ENCODE assay signal across 27 cellular contexts in the genomic region with DNA sequence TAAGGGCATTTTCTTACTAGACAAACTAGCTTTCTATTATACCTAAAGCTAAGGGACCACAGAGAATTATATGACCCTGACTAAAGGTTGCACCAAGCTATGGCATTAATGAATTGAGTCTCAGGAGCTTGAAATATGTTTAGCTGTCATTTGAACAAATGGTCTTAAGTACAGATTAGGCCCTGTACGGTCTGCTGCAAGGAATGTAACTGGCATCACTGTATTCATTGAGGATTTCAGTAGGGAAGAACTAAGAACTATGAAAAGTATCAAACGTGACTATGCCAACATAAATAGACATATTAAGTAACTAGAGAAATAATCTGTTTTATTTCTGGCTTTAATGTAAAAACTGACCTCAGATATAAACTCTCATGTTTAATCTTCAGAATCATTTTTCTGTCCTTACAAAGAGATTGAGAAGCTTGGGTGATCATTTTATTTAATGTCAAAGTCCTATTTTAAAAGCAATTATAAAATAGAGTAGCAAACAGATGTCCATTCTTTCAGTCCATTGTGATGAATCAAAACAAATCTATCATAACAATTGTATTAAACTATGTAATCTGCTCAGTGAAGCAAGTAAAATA.
"Had no signal": no experiment of that assay in that cellular context is flagged by ENCODE, and none has a peak within 500 bp of the region (broad histone marks: within the 10 kb centered on the region; RNA-seq: fewer than 3 reads in every experiment).

No MANE protein-coding gene starts in this region.

- DNase-seq: activated B cell treated with CpG ODN at 0.5 μM for 24 hours; activated CD4-positive, alpha-beta T cell treated with anti-CD3 and anti-CD28 coated beads, Interleukin-2, amount 10 ng/mL, durations not matched to agents 7 days and 5 days; activated CD8-positive, alpha-beta memory T cell treated with anti-CD3 and anti-CD28 coated beads, Interleukin-2, amount 50 U/mL, for 4 hours; activated CD8-positive, alpha-beta T cell treated with anti-CD3 and anti-CD28 coated beads for 36 hours; activated naive CD4-positive, alpha-beta T cell treated with anti-CD3 and anti-CD28 coated beads, Interleukin-2, amount 50 U/mL, for 16 hours; activated naive CD8-positive, alpha-beta T cell treated with anti-CD3 and anti-CD28 coated beads, Interleukin-2, amount 10 ng/mL, durations not matched to agents 7 days and 5 days; activated T-cell treated with anti-CD3 and anti-CD28 coated beads, Interleukin-2, amount 50 U/mL, for 1 hour; adrenal gland; anterior cingulate cortex; central memory CD4-positive, alpha-beta T cell; NCI-H1092; NCI-H1417; NCI-H1930; NCI-H2171; NCI-H2227 treated with DMSO at 0.1 percent for 48 hours; NCI-H446 treated with DMSO at 0.1 percent for 48 hours; NCI-H524 treated with DMSO at 0.1 percent for 48 hours; NCI-H774; NK-92 treated with Interleukin-12 subunit alpha and Interleukin-12 subunit beta, amount 100 ng/mL, for 24 hours; SHP77; T-helper 17 cell; T-helper 9 cell had no signal

- H3K36me3 ChIP-seq: adrenal gland, SJSA1 had no signal

- H3K4me1 ChIP-seq: adrenal gland, SJSA1 had no signal

- H3K4me3 ChIP-seq: adrenal gland, SJSA1 had no signal

- H3K27me3 ChIP-seq: adrenal gland, SJSA1 had no signal

- ATAC-seq: activated CD8-positive, alpha-beta T cell treated with anti-CD3 and anti-CD28 coated beads for 36 hours; Panc1; T-helper 17 cell had no signal

- H3K9me3 ChIP-seq: adrenal gland, SJSA1 had no signal

- H3K27ac ChIP-seq: adrenal gland, KMS-11, RWPE1, SJSA1 had no signal

- FAIRE-seq: bronchial epithelial cell had no signal
